21 cellular contexts compared by ENCODE assay signal in the genomic region with DNA sequence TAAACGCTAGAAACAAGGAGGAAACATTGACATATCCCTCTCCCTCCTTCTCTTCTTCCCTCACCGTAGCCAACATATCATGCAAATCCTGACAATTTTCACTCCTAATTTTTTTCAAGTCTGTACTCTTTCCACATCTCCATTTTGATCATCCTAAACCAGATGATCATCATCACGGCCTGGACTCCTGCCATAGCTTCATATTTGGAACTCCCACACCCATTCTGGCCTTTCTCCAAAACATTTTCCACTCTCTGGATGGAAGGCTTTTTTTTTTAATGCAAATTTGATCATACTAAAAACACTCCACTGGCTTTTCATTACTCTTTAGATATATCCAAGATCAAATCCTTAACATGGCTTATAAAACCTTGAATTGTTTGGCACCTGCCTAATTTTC.
DNase-seq lines count a peak whose midpoint lies in the region; ATAC-seq and TF ChIP-seq lines count a peak whose summit lies in the region.
"Had no signal": no experiment of that assay in that cellular context is flagged by ENCODE, and none has a peak within 500 bp of the region (broad histone marks: within the 10 kb centered on the region; RNA-seq: fewer than 3 reads in every experiment).

No MANE protein-coding gene starts in this region.

- H3K9me2 ChIP-seq in GM23338 (ENCODE audit: insufficient read depth): no peaks in the 10 kb centered on the region; the same call in 1 of the 2 replicates

- no peak overlapping the region for H3K27ac ChIP-seq in GM23338 (ENCODE audit: low read depth)
- H3K27ac ChIP-seq: BLaER1 treated with 17β-estradiol and CSF1 and Interleukin-3, amounts not matched to agents 10 nM and 100 nM; SJSA1 had no signal

- no peaks in the 10 kb centered on the region for H3K4me1 ChIP-seq in GM23338 (ENCODE audit: insufficient read depth)
- H3K4me1 ChIP-seq: BLaER1 treated with 17β-estradiol and CSF1 and Interleukin-3, amounts not matched to agents 10 nM and 100 nM; Caco-2; SJSA1 had no signal

- ATAC-seq in GM23338 (no peak), GM19328 (IDR thresholded peaks at IDR 0.05; ENCODE audit: unreplicated experiment) (no peak)
- ATAC-seq: Right ventricle myocardium inferior had no signal

- no peaks in the 10 kb centered on the region for H3K36me3 ChIP-seq in GM23338 (ENCODE audit: insufficient read depth)
- H3K36me3 ChIP-seq: BLaER1 treated with 17β-estradiol and CSF1 and Interleukin-3, amounts not matched to agents 10 nM and 100 nM; SJSA1 had no signal

- H3K36me3 Mint-ChIP-seq in GM23338 (ENCODE audit: low read depth): no peaks in the 10 kb centered on the region
- H3K36me3 Mint-ChIP-seq: CD4-positive, alpha-beta memory T cell had no signal

- H3K4me3 Mint-ChIP-seq in GM23338: no peak overlapping the region
- H3K4me3 Mint-ChIP-seq: CD4-positive, alpha-beta memory T cell; H9; HFFc6 had no signal

- H2AFZ ChIP-seq in GM23338: no peak overlapping the region

- H3K27ac Mint-ChIP-seq in GM23338: no peak overlapping the region
- H3K27ac Mint-ChIP-seq: CD4-positive, alpha-beta memory T cell; H9; HFFc6 had no signal

- H3K4me1 Mint-ChIP-seq in GM23338: no peaks in the 10 kb centered on the region
- H3K4me1 Mint-ChIP-seq: CD4-positive, alpha-beta memory T cell; H9 had no signal

- no peak for TF ChIP-seq CTCF in GM23338 (conservative IDR thresholded peaks at IDR 0.05; ENCODE audit: low read depth in 2 of 2)

- H3K79me2 ChIP-seq in GM23338 (replicated peaks; ENCODE audit: insufficient read depth): no peaks in the 10 kb centered on the region

- H3K4me3 ChIP-seq in GM23338: no peak overlapping the region
- H3K4me3 ChIP-seq: BLaER1 treated with 17β-estradiol and CSF1 and Interleukin-3, amounts not matched to agents 10 nM and 100 nM; SJSA1 had no signal

- no peaks in the 10 kb centered on the region for H3F3A ChIP-seq in GM23338 (replicated peaks; ENCODE audit: low read depth)

- H3K9me3 Mint-ChIP-seq in GM23338: no peaks in the 10 kb centered on the region
- H3K9me3 Mint-ChIP-seq: H9, HFFc6 had no signal

- peaks cover 2% of the 10 kb centered on the region for H3K27me3 Mint-ChIP-seq in GM23338 (ENCODE audit: insufficient read depth, low read depth, poor library complexity)
- H3K27me3 Mint-ChIP-seq: CD4-positive, alpha-beta memory T cell had no signal

- H4K20me1 ChIP-seq in GM23338 (replicated peaks; ENCODE audit: insufficient read depth): no peaks in the 10 kb centered on the region
- H4K20me1 ChIP-seq: BLaER1 treated with 17β-estradiol and CSF1 and Interleukin-3, amounts not matched to agents 10 nM and 100 nM had no signal

- no peak overlapping the region for H3K4me2 ChIP-seq in GM23338
- H3K4me2 ChIP-seq: BLaER1 treated with 17β-estradiol and CSF1 and Interleukin-3, amounts not matched to agents 10 nM and 100 nM had no signal

- peak; percentile 3 for DNase-seq in EH (ENCODE audit: low read depth)
- peak; percentile 80 for DNase-seq in NCI-H1048 (lab: John Stamatoyannopoulos, UW)
- DNase-seq in astrocyte of the hippocampus (ENCODE audit: low read depth, low spot score): peak; percentile 1
- peak; percentile 36 for DNase-seq in inferior parietal cortex (ENCODE audit: extremely low spot score)
- no peak for DNase-seq in GM23338 (ENCODE audit: low spot score)
- no peak for DNase-seq in DMS 273 (lab: John Stamatoyannopoulos, UW; ENCODE audit: unreplicated experiment)
- no peak for DNase-seq in NCI-H1694 treated with DMSO at 0.1 percent for 48 hours (lab: John Stamatoyannopoulos, UW)
- DNase-seq: Caco-2; CD4-positive, alpha-beta memory T cell; DND-41; H9; HFFc6; KBM-7; NCI-H1694; NCI-H2081 treated with DMSO at 0.1 percent for 48 hours; NCI-H526; T-helper 1 cell had no signal

- no peaks in the 10 kb centered on the region for H3K27me3 ChIP-seq in GM23338 (ENCODE audit: insufficient read depth)
- H3K27me3 ChIP-seq: BLaER1 treated with 17β-estradiol and CSF1 and Interleukin-3, amounts not matched to agents 10 nM and 100 nM; SJSA1 had no signal

TF ChIP-seq in GM23338, 12 proteins besides CTCF, POLR2A, EP300 and RAD21 (continues in another document):
- TF ChIP-seq EZH2 (IDR thresholded peaks at IDR 0.05; ENCODE audit: low read depth, unreplicated experiment) (no peak), NANOG (IDR thresholded peaks at IDR 0.05; ENCODE audit: borderline replicate concordance) (no peak), CREB1 (CRISPR knock-in tag; IDR thresholded peaks at IDR 0.05; ENCODE audit: low read depth) (no peak), ZNF462 (CRISPR knock-in tag; IDR thresholded peaks at IDR 0.05) (no peak)
- TF ChIP-seq, protein P1, sequence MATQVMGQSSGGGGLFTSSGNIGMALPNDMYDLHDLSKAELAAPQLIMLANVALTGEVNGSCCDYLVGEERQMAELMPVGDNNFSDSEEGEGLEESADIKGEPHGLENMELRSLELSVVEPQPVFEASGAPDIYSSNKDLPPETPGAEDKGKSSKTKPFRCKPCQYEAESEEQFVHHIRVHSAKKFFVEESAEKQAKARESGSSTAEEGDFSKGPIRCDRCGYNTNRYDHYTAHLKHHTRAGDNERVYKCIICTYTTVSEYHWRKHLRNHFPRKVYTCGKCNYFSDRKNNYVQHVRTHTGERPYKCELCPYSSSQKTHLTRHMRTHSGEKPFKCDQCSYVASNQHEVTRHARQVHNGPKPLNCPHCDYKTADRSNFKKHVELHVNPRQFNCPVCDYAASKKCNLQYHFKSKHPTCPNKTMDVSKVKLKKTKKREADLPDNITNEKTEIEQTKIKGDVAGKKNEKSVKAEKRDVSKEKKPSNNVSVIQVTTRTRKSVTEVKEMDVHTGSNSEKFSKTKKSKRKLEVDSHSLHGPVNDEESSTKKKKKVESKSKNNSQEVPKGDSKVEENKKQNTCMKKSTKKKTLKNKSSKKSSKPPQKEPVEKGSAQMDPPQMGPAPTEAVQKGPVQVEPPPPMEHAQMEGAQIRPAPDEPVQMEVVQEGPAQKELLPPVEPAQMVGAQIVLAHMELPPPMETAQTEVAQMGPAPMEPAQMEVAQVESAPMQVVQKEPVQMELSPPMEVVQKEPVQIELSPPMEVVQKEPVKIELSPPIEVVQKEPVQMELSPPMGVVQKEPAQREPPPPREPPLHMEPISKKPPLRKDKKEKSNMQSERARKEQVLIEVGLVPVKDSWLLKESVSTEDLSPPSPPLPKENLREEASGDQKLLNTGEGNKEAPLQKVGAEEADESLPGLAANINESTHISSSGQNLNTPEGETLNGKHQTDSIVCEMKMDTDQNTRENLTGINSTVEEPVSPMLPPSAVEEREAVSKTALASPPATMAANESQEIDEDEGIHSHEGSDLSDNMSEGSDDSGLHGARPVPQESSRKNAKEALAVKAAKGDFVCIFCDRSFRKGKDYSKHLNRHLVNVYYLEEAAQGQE (IDR thresholded peaks at IDR 0.05; ENCODE audit: unreplicated experiment): no peak

Comparison
In these comparisons a context has a peak if more than half of its experiments do, and no peak if none do; other contexts are left out.
1. DNase-seq: peak in EH (single experiment), NCI-H1048 (single experiment), astrocyte of the hippocampus (single experiment) and inferior parietal cortex (single experiment); none in GM23338 (single experiment), DMS 273 (single experiment) and NCI-H1694 treated with DMSO at 0.1 percent for 48 hours (single experiment).